ENCODE assay signal across 1 cellular context in genomic region chr3:106428565-106428994, GRCh38.
TF ChIP-seq lines count a peak whose summit lies in the region.

No MANE protein-coding gene starts in this region.

TF ChIP-seq in SK-N-SH, 30 proteins besides CTCF, POLR2A, EP300 and RAD21 (continued from another document):
- no peak for TF ChIP-seq CHD2 (IDR thresholded peaks at IDR 0.05; ENCODE audit: low read length, partially characterized antibody)
- peak; percentile 95 for TF ChIP-seq FOXM1 (IDR thresholded peaks at IDR 0.05; ENCODE audit: low read depth)
- peak; percentile 98 for TF ChIP-seq TCF12 (IDR thresholded peaks at IDR 0.05)
- peak; percentile 78; the same call in 1 of the 2 replicates for TF ChIP-seq ZBTB33 (IDR thresholded peaks at IDR 0.05; ENCODE audit: borderline replicate concordance, low read depth)
- TF ChIP-seq USF1 (IDR thresholded peaks at IDR 0.05; ENCODE audit: borderline replicate concordance, low read depth): 0 out of 2 replicates have a peak, but pooled peaks have one; percentile 30
- TF ChIP-seq SIN3A (IDR thresholded peaks at IDR 0.05; ENCODE audit: borderline replicate concordance, low read depth, low read length): 0 out of 2 replicates have a peak, but pooled peaks have one; percentile 19
- peak; percentile 99 for TF ChIP-seq TEAD4 (IDR thresholded peaks at IDR 0.05; ENCODE audit: borderline replicate concordance, insufficient read depth)
- peak; percentile 99 for TF ChIP-seq JUND (IDR thresholded peaks at IDR 0.05)
- peak; percentile 92 for TF ChIP-seq MEF2A (IDR thresholded peaks at IDR 0.05; ENCODE audit: borderline replicate concordance, low read depth)
- no peak for TF ChIP-seq ELF1 (IDR thresholded peaks at IDR 0.05)
- peak; percentile 28; the same call in 1 of the 2 replicates for TF ChIP-seq MAX (IDR thresholded peaks at IDR 0.05; ENCODE audit: low read depth)
- TF ChIP-seq EZH2phosphoT487 (IDR thresholded peaks at IDR 0.05; ENCODE audit: borderline replicate concordance, low read depth): no peak
- TF ChIP-seq TAF1 (IDR thresholded peaks at IDR 0.05; ENCODE audit: borderline replicate concordance, low read depth, low read length): no peak
- peak; percentile 98 for TF ChIP-seq FOSL2 (IDR thresholded peaks at IDR 0.05; ENCODE audit: borderline replicate concordance, low read depth)
- peak; percentile 79; the same call in 1 of the 2 replicates for TF ChIP-seq RXRA (IDR thresholded peaks at IDR 0.05; ENCODE audit: borderline replicate concordance, low read depth)
- 0 out of 2 replicates have a peak, but pooled peaks have one; percentile 53 for TF ChIP-seq REST (IDR thresholded peaks at IDR 0.05; ENCODE audit: low read depth, low read length)
- no peak for TF ChIP-seq MXI1 (IDR thresholded peaks at IDR 0.05; ENCODE audit: low read depth, low read length)
TF ChIP-seq in SK-N-SH: peak in this region for 17.
